In the genomic region with DNA sequence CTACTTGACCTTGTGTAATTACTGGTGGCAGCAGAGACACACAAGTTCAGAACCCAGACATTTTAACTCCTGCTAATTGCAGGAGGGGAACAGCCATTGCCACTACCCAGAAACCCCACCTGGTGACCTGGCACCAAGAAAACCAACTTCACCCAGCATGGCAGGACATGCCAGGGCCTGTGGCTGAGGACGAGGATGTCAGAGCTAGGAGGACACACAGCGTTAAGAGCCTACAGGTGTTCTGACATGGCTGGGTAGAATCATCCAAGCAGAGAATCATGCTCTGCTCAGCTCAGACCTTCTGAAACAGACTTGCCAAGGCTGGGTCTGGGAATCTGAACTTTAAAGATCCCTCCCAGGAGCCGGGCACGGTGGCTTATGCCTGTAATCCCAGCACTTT, we compare ENCODE assay signal across 23 cellular contexts. TPM values are rescaled to one million over a fixed set of nuclear protein-coding genes. Genes with fewer than 3 reads are reported as not detected.
DNase-seq lines count a peak whose midpoint lies in the region; ATAC-seq and TF ChIP-seq lines count a peak whose summit lies in the region.
"Had no signal": no experiment of that assay in that cellular context is flagged by ENCODE, and none has a peak within 500 bp of the region (broad histone marks: within the 10 kb centered on the region; RNA-seq: fewer than 3 reads in every experiment).

No MANE protein-coding gene starts in this region.

- H3K9me3 ChIP-seq in spleen, result no peaks in the 10 kb centered on the region
- H3K9me3 ChIP-seq: ovary had no signal

- no peak for ATAC-seq in HG03139 (IDR thresholded peaks at IDR 0.05; ENCODE audit: unreplicated experiment)
- ATAC-seq: activated CD8-positive, alpha-beta T cell treated with anti-CD3 and anti-CD28 coated beads, Interleukin-2, amount 10 ng/mL, durations not matched to agents 7 days and 5 days had no signal

- H3K27ac ChIP-seq in spleen, result no peak overlapping the region
- H3K27ac ChIP-seq: brain microvascular endothelial cell, C4-2B, ovary, SK-N-MC had no signal

- H3K27me3 ChIP-seq in spleen (replicated peaks in 1 of 7), result peaks cover 0 to 5% (median 0%) of the 10 kb centered on the region in 7 donors
- H3K27me3 ChIP-seq: brain microvascular endothelial cell, ovary had no signal

- H3K4me1 Mint-ChIP-seq in osteocyte (ENCODE audit: unreplicated experiment), result no peaks in the 10 kb centered on the region

- intact Hi-C loops in spleen (cut with DNase I; ENCODE audit: low total_unique reads), result no loop called here

- TF ChIP-seq CTCF in epithelial cell of esophagus (IDR thresholded peaks at IDR 0.05; ENCODE audit: insufficient read depth, low read depth, low read length, missing control alignments), result no peak
- TF ChIP-seq CTCF in spleen (IDR thresholded peaks at IDR 0.05 in 8 of 11, conservative IDR thresholded peaks at IDR 0.05 in 3 of 11), result no peak
- no peak for TF ChIP-seq CTCF in osteocyte (IDR thresholded peaks at IDR 0.05)

- H3K4me3 ChIP-seq in epithelial cell of esophagus (ENCODE audit: low read length) (no peak overlapping the region), spleen (no peak overlapping the region)
- H3K4me3 ChIP-seq: ovary, SK-N-MC had no signal

- DNase-seq in DMS79 (lab: John Stamatoyannopoulos, UW) (peak; percentile 64), DMS79 treated with DMSO at 0.1 percent for 48 hours (lab: John Stamatoyannopoulos, UW) (no peak), NCI-H345 (lab: John Stamatoyannopoulos, UW) (peak; percentile 9), epithelial cell of esophagus (ENCODE audit: low read depth) (peak; percentile 38), spleen (peak; percentile 50), HCEC 1CT (no peak), osteocyte (ENCODE audit: extremely low spot score, unreplicated experiment) (no peak)
- DNase-seq: activated CD4-positive, CD25-positive, alpha-beta regulatory T cell; activated CD8-positive, alpha-beta T cell treated with anti-CD3 and anti-CD28 coated beads, Interleukin-2, amount 10 ng/mL, durations not matched to agents 7 days and 5 days; activated T-cell treated with anti-CD3 and anti-CD28 coated beads, Interleukin-2, amount 50 U/mL, for 48 hours; brain microvascular endothelial cell; cortex of kidney; NCI-H1436 treated with DMSO at 0.1 percent for 48 hours; NCI-H748 treated with DMSO at 0.1 percent for 48 hours; ovary; stimulated activated CD4-positive, alpha-beta T cell treated with anti-CD3 and anti-CD28 coated beads, Interleukin-4, amount 100 ng/mL, for 1 hour had no signal

- no peak overlapping the region for H3K27ac Mint-ChIP-seq in osteocyte (ENCODE audit: unreplicated experiment)
- H3K27ac Mint-ChIP-seq: activated CD8-positive, alpha-beta T cell treated with anti-CD3 and anti-CD28 coated beads, Interleukin-2, amount 10 ng/mL, durations not matched to agents 7 days and 5 days; activated naive CD8-positive, alpha-beta T cell; T-helper 2 cell treated with Interferon-gamma antibody and Interleukin-4, amounts not matched to agents 5 μg/mL and 100 μg/mL, for 36 hours had no signal

- 71 to 86% (median 74%) methylated on average over 4 of the region's 4 CpGs for WGBS in spleen, 5 donors

- no peaks in the 10 kb centered on the region for H3K9me3 Mint-ChIP-seq in osteocyte (ENCODE audit: unreplicated experiment)
- H3K9me3 Mint-ChIP-seq: T-helper 2 cell treated with Interferon-gamma antibody and Interleukin-4, amounts not matched to agents 5 μg/mL and 100 μg/mL, for 36 hours had no signal

- H3K36me3 ChIP-seq in spleen, result no peaks in the 10 kb centered on the region
- H3K36me3 ChIP-seq: brain microvascular endothelial cell, ovary had no signal

- peaks cover 3% of the 10 kb centered on the region for H3K27me3 Mint-ChIP-seq in osteocyte (ENCODE audit: unreplicated experiment)

- H3K4me3 Mint-ChIP-seq in osteocyte (ENCODE audit: unreplicated experiment), result no peak overlapping the region
- H3K4me3 Mint-ChIP-seq: activated CD8-positive, alpha-beta T cell treated with anti-CD3 and anti-CD28 coated beads, Interleukin-2, amount 10 ng/mL, durations not matched to agents 7 days and 5 days; activated naive CD8-positive, alpha-beta T cell; T-helper 2 cell treated with Interferon-gamma antibody and Interleukin-4, amounts not matched to agents 5 μg/mL and 100 μg/mL, for 36 hours had no signal

- H3K36me3 Mint-ChIP-seq in osteocyte (ENCODE audit: unreplicated experiment), result no peaks in the 10 kb centered on the region
- H3K36me3 Mint-ChIP-seq: activated naive CD8-positive, alpha-beta T cell had no signal

- TF ChIP-seq POLR2A in spleen (IDR thresholded peaks at IDR 0.05), result no peak

- H3K4me1 ChIP-seq in spleen, result peaks cover 0 to 14% (median 2%) of the 10 kb centered on the region in 6 donors

RNA-seq across cellular contexts. Expression of a gene that starts 11.7 kb away (rescaled TPM):
- total RNA-seq in spleen (under 1 TPM in 2 of 7 donors, not detected in 5; 0.17 to 0.34 TPM), osteocyte (not detected in 2 replicates)
- under 1 TPM; 0.13 to 0.16 (median 0.15) TPM for polyA plus RNA-seq in spleen
- total RNA-seq: activated CD8-positive, alpha-beta T cell treated with anti-CD3 and anti-CD28 coated beads, Interleukin-2, amount 10 ng/mL, durations not matched to agents 7 days and 5 days; endothelial cell of umbilical vein; temporal lobe had no signal

Comparison
In these comparisons a context has a peak if more than half of its experiments do, and no peak if none do; other contexts are left out.
1. DNase-seq: peak in DMS79 (single experiment), NCI-H345 (single experiment), epithelial cell of esophagus (single experiment) and spleen (single experiment); none in DMS79 treated with DMSO at 0.1 percent for 48 hours (single experiment), HCEC 1CT (single experiment) and osteocyte (single experiment).